ENCODE assay signal across 1 cellular context in genomic region chr16:52613508-52613907, GRCh38.
TF ChIP-seq lines count a peak whose summit lies in the region.

No MANE protein-coding gene starts in this region.

TF ChIP-seq in K562, 482 proteins besides CTCF, POLR2A, EP300 and RAD21 (continued from another document):
- peak; percentile 51; the same call in 1 of the 2 replicates for TF ChIP-seq TFE3 (CRISPR knock-in tag; IDR thresholded peaks at IDR 0.05)
